16 cellular contexts compared by ENCODE assay signal in genomic region chr11:76203937-76204336, GRCh38. TPM values are rescaled to one million over a fixed set of nuclear protein-coding genes. Genes with fewer than 3 reads are reported as not detected.
DNase-seq lines count a peak whose midpoint lies in the region; ATAC-seq and TF ChIP-seq lines count a peak whose summit lies in the region.
"Had no signal": no experiment of that assay in that cellular context is flagged by ENCODE, and none has a peak within 500 bp of the region (broad histone marks: within the 10 kb centered on the region; RNA-seq: fewer than 3 reads in every experiment).

No MANE protein-coding gene starts in this region.

- H3K36me3 Mint-ChIP-seq in activated naive CD8-positive, alpha-beta T cell = no peaks in the 10 kb centered on the region
- no peaks in the 10 kb centered on the region for H3K36me3 Mint-ChIP-seq in activated naive CD8-positive, alpha-beta T cell treated with anti-CD3 and anti-CD28 coated beads, Interleukin-2, amount 50 U/mL, for 24 hours (ENCODE audit: low read depth)
- no peaks in the 10 kb centered on the region for H3K36me3 Mint-ChIP-seq in neural crest cell (ENCODE audit: low read depth)
- peaks cover 0 to 1% of the 10 kb centered on the region in 2 donors for H3K36me3 Mint-ChIP-seq in stimulated activated naive B cell treated with anti-CD40 and anti-IgM and Interleukin-4, amounts not matched to agents 10 μg/mL and 1 μg/mL and 100 μg/mL, for 72 hours
- H3K36me3 Mint-ChIP-seq: CD8-positive, alpha-beta memory T cell had no signal

- H3K4me1 Mint-ChIP-seq in activated naive CD8-positive, alpha-beta T cell (ENCODE audit: low read depth) = peaks cover 15% of the 10 kb centered on the region
- H3K4me1 Mint-ChIP-seq in activated naive CD8-positive, alpha-beta T cell treated with anti-CD3 and anti-CD28 coated beads, Interleukin-2, amount 50 U/mL, for 24 hours = peaks cover 18% of the 10 kb centered on the region
- peaks cover 12% of the 10 kb centered on the region for H3K4me1 Mint-ChIP-seq in neural crest cell
- H3K4me1 Mint-ChIP-seq in stimulated activated naive B cell treated with anti-CD40 and anti-IgM and Interleukin-4, amounts not matched to agents 10 μg/mL and 1 μg/mL and 100 μg/mL, for 72 hours = peaks cover 12 to 37% of the 10 kb centered on the region in 2 donors

- peaks cover 21% of the 10 kb centered on the region for H3K27me3 Mint-ChIP-seq in activated naive CD8-positive, alpha-beta T cell
- peaks cover 30% of the 10 kb centered on the region for H3K27me3 Mint-ChIP-seq in activated naive CD8-positive, alpha-beta T cell treated with anti-CD3 and anti-CD28 coated beads, Interleukin-2, amount 50 U/mL, for 24 hours
- peaks cover 60% of the 10 kb centered on the region for H3K27me3 Mint-ChIP-seq in neural crest cell (ENCODE audit: low read depth)
- peaks cover 49 to 68% of the 10 kb centered on the region in 2 donors for H3K27me3 Mint-ChIP-seq in stimulated activated naive B cell treated with anti-CD40 and anti-IgM and Interleukin-4, amounts not matched to agents 10 μg/mL and 1 μg/mL and 100 μg/mL, for 72 hours

- no peak for TF ChIP-seq CTCF in HFF-Myc (IDR thresholded peaks at IDR 0.05; ENCODE audit: low read depth, low read length, missing control alignments)
- no peak for TF ChIP-seq CTCF in neural crest cell (conservative IDR thresholded peaks at IDR 0.05)

- peak overlapping the region; percentile 52; the same call in 1 of the 2 replicates for H3K4me3 ChIP-seq in HFF-Myc (replicated peaks; ENCODE audit: low read depth, low read length)
- H3K4me3 ChIP-seq: A549, BLaER1, GM23338 had no signal

- intact Hi-C loops in sciatic nerve (cut with DNase I) = no loop called here

- H3K9me3 Mint-ChIP-seq in activated naive CD8-positive, alpha-beta T cell (ENCODE audit: low read depth) = no peaks in the 10 kb centered on the region
- no peaks in the 10 kb centered on the region for H3K9me3 Mint-ChIP-seq in activated naive CD8-positive, alpha-beta T cell treated with anti-CD3 and anti-CD28 coated beads, Interleukin-2, amount 50 U/mL, for 24 hours
- H3K9me3 Mint-ChIP-seq in neural crest cell = no peaks in the 10 kb centered on the region
- H3K9me3 Mint-ChIP-seq in stimulated activated naive B cell treated with anti-CD40 and anti-IgM and Interleukin-4, amounts not matched to agents 10 μg/mL and 1 μg/mL and 100 μg/mL, for 72 hours = no peaks in the 10 kb centered on the region
- H3K9me3 Mint-ChIP-seq: CD8-positive, alpha-beta memory T cell; GM23338; HFFc6 had no signal

- H3K4me3 Mint-ChIP-seq in activated naive CD8-positive, alpha-beta T cell = peak overlapping the region; percentile 28
- H3K4me3 Mint-ChIP-seq in activated naive CD8-positive, alpha-beta T cell treated with anti-CD3 and anti-CD28 coated beads, Interleukin-2, amount 50 U/mL, for 24 hours = no peak overlapping the region
- peak overlapping the region; percentile 20 for H3K4me3 Mint-ChIP-seq in neural crest cell
- H3K4me3 Mint-ChIP-seq in stimulated activated naive B cell treated with anti-CD40 and anti-IgM and Interleukin-4, amounts not matched to agents 10 μg/mL and 1 μg/mL and 100 μg/mL, for 72 hours = no peak overlapping the region
- H3K4me3 Mint-ChIP-seq: GM23338, HFFc6 had no signal

- H3K27ac Mint-ChIP-seq in activated naive CD8-positive, alpha-beta T cell = no peak overlapping the region
- no peak overlapping the region for H3K27ac Mint-ChIP-seq in activated naive CD8-positive, alpha-beta T cell treated with anti-CD3 and anti-CD28 coated beads, Interleukin-2, amount 50 U/mL, for 24 hours
- H3K27ac Mint-ChIP-seq in neural crest cell (ENCODE audit: unreplicated experiment) = no peak overlapping the region
- H3K27ac Mint-ChIP-seq in stimulated activated naive B cell treated with anti-CD40 and anti-IgM and Interleukin-4, amounts not matched to agents 10 μg/mL and 1 μg/mL and 100 μg/mL, for 72 hours = peak overlapping the region; percentile 57
- H3K27ac Mint-ChIP-seq: GM23338, HFFc6 had no signal

- ATAC-seq in activated naive CD8-positive, alpha-beta T cell treated with anti-CD3 and anti-CD28 coated beads, Interleukin-2, amount 50 U/mL, for 24 hours = no peak
- ATAC-seq in stimulated activated naive B cell treated with anti-CD40 and anti-IgM and Interleukin-4, amounts not matched to agents 10 μg/mL and 1 μg/mL and 100 μg/mL, for 72 hours (replicated peaks) = no peak
- ATAC-seq in sciatic nerve = no peak
- ATAC-seq: A549, GM23338 had no signal

- DNase-seq in activated naive CD8-positive, alpha-beta T cell treated with anti-CD3 and anti-CD28 coated beads, Interleukin-2, amount 50 U/mL, for 24 hours = no peak
- no peak for DNase-seq in HFF-Myc (ENCODE audit: extremely low read depth, low read depth)
- no peak for DNase-seq in neural crest cell (ENCODE audit: low read depth, low spot score)
- DNase-seq in stimulated activated naive B cell treated with anti-CD40 and anti-IgM and Interleukin-4, amounts not matched to agents 10 μg/mL and 1 μg/mL and 100 μg/mL, for 72 hours = no peak
- DNase-seq in C1 segment of cervical spinal cord (lab: John Stamatoyannopoulos, UW) = no peak
- no peak for DNase-seq in sciatic nerve (ENCODE audit: low spot score)
- no peak for DNase-seq in DMS79 (lab: John Stamatoyannopoulos, UW)
- DNase-seq: CD8-positive, alpha-beta memory T cell; COR-L47; GDM1; HCEC 1CT; HFFc6 had no signal

RNA-seq across cellular contexts. Expression of gene WNT11, which starts 2.4 kb away (rescaled TPM):
- 0.16 and 0.19 TPM in 2 replicates for total RNA-seq in neural crest cell
- total RNA-seq in sciatic nerve = 11.6 TPM
- total RNA-seq: HFFc6 had no signal

Comparison
In these comparisons a context has a peak if more than half of its experiments do, and no peak if none do; other contexts are left out.
1. H3K4me3 Mint-ChIP-seq: peak in activated naive CD8-positive, alpha-beta T cell (single experiment) and neural crest cell (single experiment); none in activated naive CD8-positive, alpha-beta T cell treated with anti-CD3 and anti-CD28 coated beads, Interleukin-2, amount 50 U/mL, for 24 hours (single experiment) and stimulated activated naive B cell treated with anti-CD40 and anti-IgM and Interleukin-4, amounts not matched to agents 10 μg/mL and 1 μg/mL and 100 μg/mL, for 72 hours (0 of 2).
2. RNA of gene WNT11, which starts 2.4 kb away (total RNA-seq): 11.6 TPM in sciatic nerve (single experiment); 0.16 to 0.19 TPM in neural crest cell; every median in the first group is over 10 times any median in the second.